Comparison of ENCODE assay signal across 11 cellular contexts in the genomic region with DNA sequence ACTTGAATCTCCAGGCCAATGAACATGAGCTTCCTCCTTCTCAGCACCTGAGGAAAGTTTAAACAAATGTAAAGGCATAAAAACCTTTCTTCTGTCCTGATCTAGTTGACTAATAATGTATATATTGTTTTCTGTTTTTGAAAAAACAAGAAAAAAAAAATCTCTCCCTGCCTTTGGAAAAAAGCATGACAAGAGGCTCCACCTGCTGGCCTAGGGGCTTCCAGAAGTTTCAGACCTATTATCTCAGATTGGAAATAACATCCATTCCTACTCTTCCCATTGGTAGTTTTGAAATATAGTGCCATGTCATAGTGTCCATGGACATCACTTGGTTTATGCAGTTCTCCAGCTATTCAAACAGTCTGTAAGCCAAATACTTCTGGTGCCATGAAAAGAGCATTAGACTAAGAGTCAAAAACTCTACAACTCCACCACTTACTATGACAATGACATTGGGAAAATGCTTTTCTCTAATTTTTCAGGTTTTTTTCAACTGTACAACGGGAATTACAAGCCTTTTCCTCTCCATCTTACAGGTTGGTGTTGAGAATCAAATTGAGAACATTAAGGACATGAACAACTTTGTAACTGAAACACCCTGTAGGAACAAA.
DNase-seq lines count a peak whose midpoint lies in the region; ATAC-seq and TF ChIP-seq lines count a peak whose summit lies in the region.
"Had no signal": no experiment of that assay in that cellular context is flagged by ENCODE, and none has a peak within 500 bp of the region (broad histone marks: within the 10 kb centered on the region; RNA-seq: fewer than 3 reads in every experiment).

No MANE protein-coding gene starts in this region.

- H3K36me3 ChIP-seq in cardiac muscle cell: no peaks in the 10 kb centered on the region
- H3K36me3 ChIP-seq in WERI-Rb-1: no peaks in the 10 kb centered on the region
- H3K36me3 ChIP-seq in upper lobe of right lung: no peaks in the 10 kb centered on the region

- no peak overlapping the region for H3K27ac ChIP-seq in cardiac muscle cell
- H3K27ac ChIP-seq in WERI-Rb-1: no peak overlapping the region
- H3K27ac ChIP-seq in upper lobe of right lung: no peak overlapping the region

- peak; percentile 7 to 50 for DNase-seq in cardiac muscle cell (ENCODE audit: low read depth in 1 of 2, low spot score in 1 of 2)
- no peak for DNase-seq in cardiac septum (ENCODE audit: low spot score)
- DNase-seq in WERI-Rb-1: peak; percentile 29
- peak; percentile 23 for DNase-seq in iPS-NIHi11 (ENCODE audit: low spot score)
- DNase-seq in upper lobe of right lung: no peak
- no peak for DNase-seq in retina
- no peak for DNase-seq in putamen (ENCODE audit: low spot score)
- DNase-seq: activated naive CD4-positive, alpha-beta T cell treated with Interleukin-2 at 50 U/mL for 16 hours; CD4-positive, alpha-beta T cell; stimulated activated CD4-positive, alpha-beta T cell treated with anti-CD3 and anti-CD28 coated beads, Interleukin-4, amount 100 ng/mL, for 1 hour had no signal

- H3K9me3 ChIP-seq in cardiac muscle cell (ENCODE audit: low read depth): no peaks in the 10 kb centered on the region
- no peaks in the 10 kb centered on the region for H3K9me3 ChIP-seq in WERI-Rb-1 (ENCODE audit: severe bottlenecking)
- no peaks in the 10 kb centered on the region for H3K9me3 ChIP-seq in upper lobe of right lung

- H3K4me1 ChIP-seq in cardiac muscle cell (ENCODE audit: low read depth): no peaks in the 10 kb centered on the region
- H3K4me1 ChIP-seq in upper lobe of right lung: no peaks in the 10 kb centered on the region

- no peaks in the 10 kb centered on the region for H3K27me3 ChIP-seq in cardiac muscle cell
- no peaks in the 10 kb centered on the region for H3K27me3 ChIP-seq in WERI-Rb-1 (ENCODE audit: insufficient read depth, low read depth, severe bottlenecking)
- H3K27me3 ChIP-seq in upper lobe of right lung: no peaks in the 10 kb centered on the region

- ATAC-seq in upper lobe of right lung: no peak
- ATAC-seq in HG02678 (IDR thresholded peaks at IDR 0.05; ENCODE audit: unreplicated experiment): no peak

- peak; percentile 66 for TF ChIP-seq CTCF in cardiac muscle cell (IDR thresholded peaks at IDR 0.05; ENCODE audit: low read depth, low read length)
- TF ChIP-seq CTCF in WERI-Rb-1 (IDR thresholded peaks at IDR 0.05; ENCODE audit: low read depth, low read length): peak; percentile 34; the same call in 1 of the 2 replicates
- TF ChIP-seq CTCF in upper lobe of right lung (IDR thresholded peaks at IDR 0.05): peak; percentile 34

- no peak overlapping the region for H3K4me3 ChIP-seq in cardiac muscle cell
- no peak overlapping the region for H3K4me3 ChIP-seq in WERI-Rb-1 (ENCODE audit: low read depth, low read length)
- H3K4me3 ChIP-seq in upper lobe of right lung: no peak overlapping the region

- intact Hi-C loops in cardiac septum (cut with DNase I): loop anchor here (5.0 to 10.0 kb wide), 3 partner anchors 242 to 666 kb away; no protein-coding TSS in a partner anchor
- intact Hi-C loops in upper lobe of right lung (cut with DNase I): no loop called here

Comparison
In these comparisons a context has a peak if more than half of its experiments do, and no peak if none do; other contexts are left out.
1. DNase-seq: peak in cardiac muscle cell (2 of 2), WERI-Rb-1 (single experiment) and iPS-NIHi11 (single experiment); none in cardiac septum (single experiment), upper lobe of right lung (single experiment), retina (single experiment) and putamen (single experiment).
2. Peak in every context shown above with its lines, with median percentiles within 50 percentile points of each other: CTCF ChIP-seq.